8 cellular contexts compared by ENCODE assay signal in genomic region chr5:139061274-139061673, GRCh38.
DNase-seq lines count a peak whose midpoint lies in the region; ATAC-seq and TF ChIP-seq lines count a peak whose summit lies in the region.

No MANE protein-coding gene starts in this region.

- no peak overlapping the region for H3K4me3 Mint-ChIP-seq in activated naive CD4-positive, alpha-beta T cell treated with anti-CD3 and anti-CD28 coated beads, Interleukin-2, amount 10 ng/mL, durations not matched to agents 7 days and 5 days

- no peak overlapping the region for H3K27ac Mint-ChIP-seq in activated naive CD4-positive, alpha-beta T cell treated with anti-CD3 and anti-CD28 coated beads, Interleukin-2, amount 10 ng/mL, durations not matched to agents 7 days and 5 days

- H3K36me3 ChIP-seq in ascending aorta (no peaks in the 10 kb centered on the region), parathyroid adenoma (ENCODE audit: control insufficient read depth, insufficient read depth, low read length) (no peaks in the 10 kb centered on the region)

- H3K27me3 Mint-ChIP-seq in activated naive CD4-positive, alpha-beta T cell treated with anti-CD3 and anti-CD28 coated beads, Interleukin-2, amount 10 ng/mL, durations not matched to agents 7 days and 5 days: no peaks in the 10 kb centered on the region

- no peaks in the 10 kb centered on the region for H3K4me1 Mint-ChIP-seq in activated naive CD4-positive, alpha-beta T cell treated with anti-CD3 and anti-CD28 coated beads, Interleukin-2, amount 10 ng/mL, durations not matched to agents 7 days and 5 days

- H3K27ac ChIP-seq in C4-2B (peak overlapping the region; percentile 61), ascending aorta (peak overlapping the region; percentile 14 to 32), parathyroid adenoma (no peak overlapping the region)

- no peaks in the 10 kb centered on the region for H3K9me3 ChIP-seq in ascending aorta
- no peaks in the 10 kb centered on the region for H3K9me3 ChIP-seq in parathyroid adenoma (ENCODE audit: control insufficient read depth, low read length)

- H3K27me3 ChIP-seq in ascending aorta (no peaks in the 10 kb centered on the region), parathyroid adenoma (ENCODE audit: control insufficient read depth, insufficient read depth, low read length) (no peaks in the 10 kb centered on the region)

- H3K4me1 ChIP-seq in ascending aorta (peaks cover 0 to 15% of the 10 kb centered on the region in 2 donors), parathyroid adenoma (peaks cover 13% of the 10 kb centered on the region)

- DNase-seq in ascending aorta (ENCODE audit: low spot score in 2 of 2): peak in 1 of 2 donors; percentile 80
- DNase-seq in Right ventricle myocardium superior: peak; percentile 65
- no peak for DNase-seq in activated naive CD4-positive, alpha-beta T cell treated with anti-CD3 and anti-CD28 coated beads, Interleukin-2, amount 10 ng/mL, durations not matched to agents 7 days and 5 days
- DNase-seq in activated T-cell treated with anti-CD3 and anti-CD28 coated beads, Interleukin-2, amount 50 U/mL, for 1 hour: no peak
- no peak for DNase-seq in activated T-cell treated with anti-CD3 and anti-CD28 coated beads for 4 hours

- no peak overlapping the region for H3K4me3 ChIP-seq in ascending aorta
- peak overlapping the region; percentile 3 for H3K4me3 ChIP-seq in parathyroid adenoma (ENCODE audit: low read depth, low read length)

- H3K9ac ChIP-seq in parathyroid adenoma: no peak overlapping the region

- CTCF ChIA-PET in activated naive CD4-positive, alpha-beta T cell treated with anti-CD3 and anti-CD28 coated beads, Interleukin-2, amount 10 ng/mL, durations not matched to agents 7 days and 5 days (lab: Charles Lee): no interaction called here

- H3K36me3 Mint-ChIP-seq in activated naive CD4-positive, alpha-beta T cell treated with anti-CD3 and anti-CD28 coated beads, Interleukin-2, amount 10 ng/mL, durations not matched to agents 7 days and 5 days: no peaks in the 10 kb centered on the region

- peak overlapping the region; percentile 43 for H3K4me2 ChIP-seq in parathyroid adenoma (ENCODE audit: low read length)

- TF ChIP-seq CTCF in C4-2B (conservative IDR thresholded peaks at IDR 0.05): no peak
- no peak for TF ChIP-seq CTCF in ascending aorta (IDR thresholded peaks at IDR 0.05)
- TF ChIP-seq CTCF in parathyroid adenoma (IDR thresholded peaks at IDR 0.05): no peak

- peaks cover 2% of the 10 kb centered on the region for H3K79me2 ChIP-seq in parathyroid adenoma

- H3K9me3 Mint-ChIP-seq in activated naive CD4-positive, alpha-beta T cell treated with anti-CD3 and anti-CD28 coated beads, Interleukin-2, amount 10 ng/mL, durations not matched to agents 7 days and 5 days: no peaks in the 10 kb centered on the region

- intact Hi-C loops in ascending aorta (cut with DNase I) (no loop called here), Right ventricle myocardium superior (cut with DNase I) (no loop called here)

- ATAC-seq in Right ventricle myocardium superior (ENCODE audit: poor library complexity): peak; percentile 78
- no peak for ATAC-seq in GM21447 (IDR thresholded peaks at IDR 0.05; ENCODE audit: unreplicated experiment)

- H2AFZ ChIP-seq in parathyroid adenoma: no peak overlapping the region
